In genomic region chr19:45599286-45599685, GRCh38 we compare ENCODE assay signal across 14 cellular contexts.
DNase-seq lines count a peak whose midpoint lies in the region; ATAC-seq lines count a peak whose summit lies in the region.
"Had no signal": no experiment of that assay in that cellular context is flagged by ENCODE, and none has a peak within 500 bp of the region (broad histone marks: within the 10 kb centered on the region; RNA-seq: fewer than 3 reads in every experiment).

No MANE protein-coding gene starts in this region.

- DNase-seq in stimulated activated naive CD8-positive, alpha-beta T cell treated with anti-CD3 and anti-CD28 coated beads, Interleukin-15, amount 100 ng/mL, for 72 hours, result no peak
- no peak for DNase-seq in stimulated activated naive CD8-positive, alpha-beta T cell treated with anti-CD3 and anti-CD28 coated beads, Interleukin-15, Interleukin-2, amounts not matched to agents 100 U/mL and 50 U/mL, for 24 hours
- DNase-seq in head of caudate nucleus (no peak), UCSD-AML1 (lab: John Stamatoyannopoulos, UW; ENCODE audit: unreplicated experiment) (no peak)
- DNase-seq: activated CD4-positive, alpha-beta T cell treated with anti-CD3 and anti-CD28 coated beads, Interleukin-2, amount 50 U/mL, for 48 hours; activated naive CD4-positive, alpha-beta T cell; DND-41; naive thymus-derived CD4-positive, alpha-beta T cell; NCI-H2107; small intestine had no signal

- H3K27me3 ChIP-seq in iPS-15b (ENCODE audit: control insufficient read depth, insufficient read depth, low read length), result peaks cover 59% of the 10 kb centered on the region

- H3K9me3 ChIP-seq in iPS-15b (ENCODE audit: control insufficient read depth, insufficient read depth, low read length), result no peaks in the 10 kb centered on the region

- no peak overlapping the region for H3K27ac Mint-ChIP-seq in stimulated activated naive CD8-positive, alpha-beta T cell treated with anti-CD3 and anti-CD28 coated beads, Interleukin-15, amount 100 ng/mL, for 72 hours

- peak overlapping the region; percentile 11 to 47 for H3K4me3 Mint-ChIP-seq in stimulated activated naive CD8-positive, alpha-beta T cell treated with anti-CD3 and anti-CD28 coated beads, Interleukin-15, amount 100 ng/mL, for 72 hours
- H3K4me3 Mint-ChIP-seq: central memory CD8-positive, alpha-beta T cell had no signal

- peaks cover 10% of the 10 kb centered on the region for H3K4me1 ChIP-seq in iPS-15b (ENCODE audit: control insufficient read depth, insufficient read depth, low read length)

- no peaks in the 10 kb centered on the region for H3K9me3 Mint-ChIP-seq in stimulated activated naive CD8-positive, alpha-beta T cell treated with anti-CD3 and anti-CD28 coated beads, Interleukin-15, amount 100 ng/mL, for 72 hours
- H3K9me3 Mint-ChIP-seq: central memory CD8-positive, alpha-beta T cell had no signal

- H3K36me3 ChIP-seq in iPS-15b (ENCODE audit: control insufficient read depth, insufficient read depth, low read length), result no peaks in the 10 kb centered on the region

- no peak overlapping the region for H3K9ac ChIP-seq in iPS-15b (ENCODE audit: low read depth, low read length)

- intact Hi-C loops in head of caudate nucleus (cut with DNase I), result no loop called here

- H3K4me3 ChIP-seq in iPS-15b (ENCODE audit: low read depth, low read length), result peak overlapping the region; percentile 42

- ATAC-seq in stimulated activated naive CD8-positive, alpha-beta T cell treated with anti-CD3 and anti-CD28 coated beads, Interleukin-15, amount 100 ng/mL, for 72 hours, result no peak
- ATAC-seq in stimulated activated naive CD8-positive, alpha-beta T cell treated with anti-CD3 and anti-CD28 coated beads, Interleukin-15, Interleukin-2, amounts not matched to agents 100 U/mL and 50 U/mL, for 24 hours, result no peak
- ATAC-seq in GM18517 (IDR thresholded peaks at IDR 0.05; ENCODE audit: unreplicated experiment), result no peak
- ATAC-seq: Panc1 had no signal

- H3K27me3 Mint-ChIP-seq in stimulated activated naive CD8-positive, alpha-beta T cell treated with anti-CD3 and anti-CD28 coated beads, Interleukin-15, amount 100 ng/mL, for 72 hours, result peaks cover 87% of the 10 kb centered on the region

- peaks cover 52% of the 10 kb centered on the region for H3K4me1 Mint-ChIP-seq in stimulated activated naive CD8-positive, alpha-beta T cell treated with anti-CD3 and anti-CD28 coated beads, Interleukin-15, amount 100 ng/mL, for 72 hours
